ENCODE assay signal across 8 cellular contexts in the genomic region with DNA sequence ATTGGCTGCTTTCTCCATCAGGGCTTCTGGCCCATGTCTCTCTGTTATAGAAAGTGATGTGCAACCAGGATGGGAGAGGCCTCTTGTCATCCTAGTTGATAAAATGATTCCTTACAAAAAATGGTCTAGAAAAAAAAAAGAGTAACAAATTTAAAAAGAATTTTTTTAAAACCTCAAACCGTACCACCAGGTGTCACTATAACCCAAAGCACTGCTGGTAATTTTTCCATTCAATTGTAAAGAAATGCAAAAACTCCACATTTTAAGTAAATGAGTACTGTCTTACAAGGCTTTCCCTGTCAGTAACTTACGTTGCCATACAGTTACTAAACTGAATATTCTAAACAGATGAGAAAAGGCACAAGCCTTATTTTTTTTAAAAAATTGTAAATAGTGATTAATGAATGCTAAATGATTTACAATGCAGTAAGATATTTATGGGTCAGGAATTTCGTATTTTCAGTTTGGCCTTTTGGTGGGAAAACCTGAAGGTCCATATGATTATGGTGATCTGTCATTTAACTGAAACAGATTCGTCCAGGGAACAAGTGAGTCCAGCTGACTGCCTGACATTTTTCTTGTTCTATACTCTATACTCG.
A peak's percentile ranks its signal among the peaks of the same experiment; 100 is the strongest.
DNase-seq lines count a peak whose midpoint lies in the region; ATAC-seq, FAIRE-seq and TF ChIP-seq lines count a peak whose summit lies in the region.

No MANE protein-coding gene starts in this region.

- TF ChIP-seq POLR2A in uterus (IDR thresholded peaks at IDR 0.05) (no peak), ovary (IDR thresholded peaks at IDR 0.05) (no peak)

- H3K36me3 ChIP-seq in uterus = no peaks in the 10 kb centered on the region
- H3K36me3 ChIP-seq in ovary = no peaks in the 10 kb centered on the region

- TF ChIP-seq EP300 in ovary (IDR thresholded peaks at IDR 0.05) = no peak

- ATAC-seq in GM21717 (IDR thresholded peaks at IDR 0.05; ENCODE audit: unreplicated experiment) = no peak

- 40 to 44% (median 42%) methylated on average over 5 of the region's 5 CpGs for WGBS in ovary, 3 donors

- H3K27ac ChIP-seq in uterus (no peak overlapping the region), ovary (no peak overlapping the region)

- H3K4me3 ChIP-seq in uterus = no peak overlapping the region
- no peak overlapping the region for H3K4me3 ChIP-seq in ovary

- no peaks in the 10 kb centered on the region for H3K4me1 ChIP-seq in uterus
- H3K4me1 ChIP-seq in ovary (ENCODE audit: insufficient read depth) = no peaks in the 10 kb centered on the region

- intact Hi-C loops in uterus (cut with DNase I; ENCODE audit: low total_unique reads) = loop anchor here (10.0 kb wide), 1 partner anchor 131 kb away; no protein-coding TSS in a partner anchor
- intact Hi-C loops in ovary (cut with DNase I) = loop anchor here in 1 of 4 donors (10.0 kb wide), 1 partner anchor 131 kb away; no protein-coding TSS in a partner anchor

- TF ChIP-seq CTCF in uterus (IDR thresholded peaks at IDR 0.05) (peak; percentile 52 to 83 (median 62)), ovary (IDR thresholded peaks at IDR 0.05) (peak in 1 of 3 donors; percentile 41)

- H3K9me3 ChIP-seq in uterus (no peaks in the 10 kb centered on the region), ovary (no peaks in the 10 kb centered on the region)

- H3K27me3 ChIP-seq in uterus (no peaks in the 10 kb centered on the region), ovary (no peaks in the 10 kb centered on the region)

- DNase-seq in DMS114 treated with DMSO at 0.1 percent for 48 hours (lab: John Stamatoyannopoulos, UW; ENCODE audit: unreplicated experiment) (peak; percentile 16), HS-5 (ENCODE audit: low read depth) (peak; percentile 43), SKM-1 treated with dmso at 0.1 percent for 144 hours (lab: John Stamatoyannopoulos, UW; ENCODE audit: unreplicated experiment) (peak; percentile 14), glomerular visceral epithelial cell (ENCODE audit: extremely low spot score) (peak; percentile 69), uterus (no peak), urothelium cell line (ENCODE audit: low spot score) (no peak), ovary (no peak)

- FAIRE-seq in urothelium cell line (lab: Jason Lieb, UNC) = no peak

Comparison
In these comparisons a context has a peak if more than half of its experiments do, and no peak if none do; other contexts are left out.
1. DNase-seq: peak in DMS114 treated with DMSO at 0.1 percent for 48 hours (single experiment), HS-5 (single experiment), SKM-1 treated with dmso at 0.1 percent for 144 hours (single experiment) and glomerular visceral epithelial cell (single experiment); none in uterus (0 of 2), urothelium cell line (single experiment) and ovary (0 of 5).